Comparison of ENCODE assay signal across 1 cellular context in the genomic region with DNA sequence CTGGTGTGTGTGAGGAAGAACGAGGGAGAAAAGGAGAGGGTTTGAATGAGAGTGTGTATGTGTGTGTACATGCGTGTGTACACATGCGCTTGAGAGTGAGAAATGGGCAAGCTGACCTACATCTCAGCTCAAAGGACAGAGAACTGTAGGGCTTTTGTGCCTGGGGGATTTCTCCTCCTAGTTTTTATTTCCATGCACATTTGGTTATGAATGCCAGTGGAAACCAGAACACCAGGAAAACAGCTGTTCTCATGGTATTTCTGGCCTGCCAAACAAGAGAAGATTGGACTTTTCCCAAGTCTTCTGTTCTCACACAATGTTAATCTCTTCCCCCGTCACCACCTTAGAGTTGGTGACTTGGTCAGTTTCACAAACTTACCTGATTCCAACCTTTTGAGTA.
TF ChIP-seq lines count a peak whose summit lies in the region.

No MANE protein-coding gene starts in this region.

TF ChIP-seq in HCT116, 20 proteins besides CTCF, POLR2A, EP300 and RAD21 (continued from another document):
- TF ChIP-seq, protein P1, sequence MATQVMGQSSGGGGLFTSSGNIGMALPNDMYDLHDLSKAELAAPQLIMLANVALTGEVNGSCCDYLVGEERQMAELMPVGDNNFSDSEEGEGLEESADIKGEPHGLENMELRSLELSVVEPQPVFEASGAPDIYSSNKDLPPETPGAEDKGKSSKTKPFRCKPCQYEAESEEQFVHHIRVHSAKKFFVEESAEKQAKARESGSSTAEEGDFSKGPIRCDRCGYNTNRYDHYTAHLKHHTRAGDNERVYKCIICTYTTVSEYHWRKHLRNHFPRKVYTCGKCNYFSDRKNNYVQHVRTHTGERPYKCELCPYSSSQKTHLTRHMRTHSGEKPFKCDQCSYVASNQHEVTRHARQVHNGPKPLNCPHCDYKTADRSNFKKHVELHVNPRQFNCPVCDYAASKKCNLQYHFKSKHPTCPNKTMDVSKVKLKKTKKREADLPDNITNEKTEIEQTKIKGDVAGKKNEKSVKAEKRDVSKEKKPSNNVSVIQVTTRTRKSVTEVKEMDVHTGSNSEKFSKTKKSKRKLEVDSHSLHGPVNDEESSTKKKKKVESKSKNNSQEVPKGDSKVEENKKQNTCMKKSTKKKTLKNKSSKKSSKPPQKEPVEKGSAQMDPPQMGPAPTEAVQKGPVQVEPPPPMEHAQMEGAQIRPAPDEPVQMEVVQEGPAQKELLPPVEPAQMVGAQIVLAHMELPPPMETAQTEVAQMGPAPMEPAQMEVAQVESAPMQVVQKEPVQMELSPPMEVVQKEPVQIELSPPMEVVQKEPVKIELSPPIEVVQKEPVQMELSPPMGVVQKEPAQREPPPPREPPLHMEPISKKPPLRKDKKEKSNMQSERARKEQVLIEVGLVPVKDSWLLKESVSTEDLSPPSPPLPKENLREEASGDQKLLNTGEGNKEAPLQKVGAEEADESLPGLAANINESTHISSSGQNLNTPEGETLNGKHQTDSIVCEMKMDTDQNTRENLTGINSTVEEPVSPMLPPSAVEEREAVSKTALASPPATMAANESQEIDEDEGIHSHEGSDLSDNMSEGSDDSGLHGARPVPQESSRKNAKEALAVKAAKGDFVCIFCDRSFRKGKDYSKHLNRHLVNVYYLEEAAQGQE (IDR thresholded peaks at IDR 0.05; ENCODE audit: low read depth): no peak
- TF ChIP-seq ZNF274 (IDR thresholded peaks at IDR 0.05; ENCODE audit: low read depth, low read length) (no peak), SIN3A (IDR thresholded peaks at IDR 0.05; ENCODE audit: low read depth) (no peak), SRF (IDR thresholded peaks at IDR 0.05; ENCODE audit: low read depth) (no peak), EZH2phosphoT487 (IDR thresholded peaks at IDR 0.05; ENCODE audit: borderline replicate concordance) (no peak), FOSL1 (IDR thresholded peaks at IDR 0.05; ENCODE audit: low read depth) (no peak)
- TF ChIP-seq, protein P2, sequence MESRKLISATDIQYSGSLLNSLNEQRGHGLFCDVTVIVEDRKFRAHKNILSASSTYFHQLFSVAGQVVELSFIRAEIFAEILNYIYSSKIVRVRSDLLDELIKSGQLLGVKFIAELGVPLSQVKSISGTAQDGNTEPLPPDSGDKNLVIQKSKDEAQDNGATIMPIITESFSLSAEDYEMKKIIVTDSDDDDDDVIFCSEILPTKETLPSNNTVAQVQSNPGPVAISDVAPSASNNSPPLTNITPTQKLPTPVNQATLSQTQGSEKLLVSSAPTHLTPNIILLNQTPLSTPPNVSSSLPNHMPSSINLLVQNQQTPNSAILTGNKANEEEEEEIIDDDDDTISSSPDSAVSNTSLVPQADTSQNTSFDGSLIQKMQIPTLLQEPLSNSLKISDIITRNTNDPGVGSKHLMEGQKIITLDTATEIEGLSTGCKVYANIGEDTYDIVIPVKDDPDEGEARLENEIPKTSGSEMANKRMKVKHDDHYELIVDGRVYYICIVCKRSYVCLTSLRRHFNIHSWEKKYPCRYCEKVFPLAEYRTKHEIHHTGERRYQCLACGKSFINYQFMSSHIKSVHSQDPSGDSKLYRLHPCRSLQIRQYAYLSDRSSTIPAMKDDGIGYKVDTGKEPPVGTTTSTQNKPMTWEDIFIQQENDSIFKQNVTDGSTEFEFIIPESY (IDR thresholded peaks at IDR 0.05; ENCODE audit: extremely low read depth, insufficient replicate concordance, low read length): no peak
- TF ChIP-seq, protein P3, sequence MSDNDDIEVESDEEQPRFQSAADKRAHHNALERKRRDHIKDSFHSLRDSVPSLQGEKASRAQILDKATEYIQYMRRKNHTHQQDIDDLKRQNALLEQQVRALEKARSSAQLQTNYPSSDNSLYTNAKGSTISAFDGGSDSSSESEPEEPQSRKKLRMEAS (IDR thresholded peaks at IDR 0.05): no peak
